In genomic region chr11:34964610-34965331, GRCh38 we compare ENCODE assay signal across 2 cellular contexts.
A peak's percentile ranks its signal among the peaks of the same experiment; 100 is the strongest.
TF ChIP-seq lines count a peak whose summit lies in the region.

No MANE protein-coding gene starts in this region.

TF ChIP-seq in IMR-90, 13 proteins besides CTCF, POLR2A, EP300 and RAD21:
- TF ChIP-seq RCOR1 (IDR thresholded peaks at IDR 0.05; ENCODE audit: insufficient replicate concordance, low read length) (no peak), MXI1 (IDR thresholded peaks at IDR 0.05; ENCODE audit: borderline replicate concordance, low read depth, low read length) (no peak), CHD1 (IDR thresholded peaks at IDR 0.05; ENCODE audit: low read depth, low read length) (no peak), NFE2L2 (IDR thresholded peaks at IDR 0.05; ENCODE audit: low read depth, low read length) (no peak), USF2 (IDR thresholded peaks at IDR 0.05; ENCODE audit: low read depth, low read length) (no peak), BHLHE40 (IDR thresholded peaks at IDR 0.05; ENCODE audit: low read depth, low read length) (no peak)
TF ChIP-seq in IMR-90: peak in this region for 0.

TF ChIP-seq in HepG2, 621 proteins besides CTCF, POLR2A, EP300 and RAD21 (continues in another document):
- TF ChIP-seq ZNF768 (CRISPR knock-in tag; IDR thresholded peaks at IDR 0.05) (no peak), ZNF550 (CRISPR knock-in tag; IDR thresholded peaks at IDR 0.05; ENCODE audit: borderline replicate concordance) (no peak), ZNF331 (CRISPR knock-in tag; IDR thresholded peaks at IDR 0.05) (0 out of 2 replicates have a peak, but pooled peaks have one; percentile 10), ZNF737 (CRISPR knock-in tag; IDR thresholded peaks at IDR 0.05; ENCODE audit: borderline replicate concordance) (no peak), ZNF652 (CRISPR knock-in tag; IDR thresholded peaks at IDR 0.05; ENCODE audit: borderline replicate concordance, low read depth) (no peak), DPF2 (CRISPR knock-in tag; IDR thresholded peaks at IDR 0.05; ENCODE audit: borderline replicate concordance, low read depth) (no peak), ZNF230 (CRISPR knock-in tag; IDR thresholded peaks at IDR 0.05) (no peak), MEF2D (CRISPR knock-in tag; IDR thresholded peaks at IDR 0.05) (no peak), REXO4 (CRISPR knock-in tag; IDR thresholded peaks at IDR 0.05; ENCODE audit: borderline replicate concordance) (no peak), CHD4 (IDR thresholded peaks at IDR 0.05; ENCODE audit: borderline replicate concordance, low read length) (no peak), NR2F6 (IDR thresholded peaks at IDR 0.05) (no peak), NR2F6 (CRISPR knock-in tag; IDR thresholded peaks at IDR 0.05) (peak; percentile 35; the same call in 1 of the 2 replicates), ZNF598 (CRISPR knock-in tag; IDR thresholded peaks at IDR 0.05; ENCODE audit: borderline replicate concordance) (no peak), ETV5 (CRISPR knock-in tag; IDR thresholded peaks at IDR 0.05; ENCODE audit: borderline replicate concordance) (no peak), LCORL (IDR thresholded peaks at IDR 0.05) (no peak), LCORL (CRISPR knock-in tag; IDR thresholded peaks at IDR 0.05) (no peak), CBX5 (CRISPR knock-in tag; IDR thresholded peaks at IDR 0.05; ENCODE audit: borderline replicate concordance) (no peak), ZNF432 (CRISPR knock-in tag; IDR thresholded peaks at IDR 0.05; ENCODE audit: borderline replicate concordance) (no peak), GRHL1 (CRISPR knock-in tag; conservative IDR thresholded peaks at IDR 0.05) (no peak), TBX2 (CRISPR knock-in tag; IDR thresholded peaks at IDR 0.05; ENCODE audit: borderline replicate concordance) (no peak), POLR2G (IDR thresholded peaks at IDR 0.05; ENCODE audit: low read depth, low read length) (no peak), EHMT2 (IDR thresholded peaks at IDR 0.05; ENCODE audit: borderline replicate concordance, low read depth, low read length) (no peak), HDAC1 (CRISPR knock-in tag; IDR thresholded peaks at IDR 0.05) (no peak), HOXA5 (CRISPR knock-in tag; IDR thresholded peaks at IDR 0.05) (no peak), JUND (CRISPR knock-in tag; IDR thresholded peaks at IDR 0.05) (no peak), HMG20A (CRISPR knock-in tag; IDR thresholded peaks at IDR 0.05; ENCODE audit: borderline replicate concordance) (peak; percentile 64; the same call in 1 of the 2 replicates), SNAPC2 (CRISPR knock-in tag; IDR thresholded peaks at IDR 0.05) (no peak), ZFP82 (CRISPR knock-in tag; IDR thresholded peaks at IDR 0.05; ENCODE audit: borderline replicate concordance) (no peak), ZNF343 (CRISPR knock-in tag; IDR thresholded peaks at IDR 0.05) (no peak), SUZ12 (IDR thresholded peaks at IDR 0.05; ENCODE audit: low read depth, low read length) (no peak), ZNF740 (CRISPR knock-in tag; IDR thresholded peaks at IDR 0.05) (no peak)
- TF ChIP-seq, protein P1, sequence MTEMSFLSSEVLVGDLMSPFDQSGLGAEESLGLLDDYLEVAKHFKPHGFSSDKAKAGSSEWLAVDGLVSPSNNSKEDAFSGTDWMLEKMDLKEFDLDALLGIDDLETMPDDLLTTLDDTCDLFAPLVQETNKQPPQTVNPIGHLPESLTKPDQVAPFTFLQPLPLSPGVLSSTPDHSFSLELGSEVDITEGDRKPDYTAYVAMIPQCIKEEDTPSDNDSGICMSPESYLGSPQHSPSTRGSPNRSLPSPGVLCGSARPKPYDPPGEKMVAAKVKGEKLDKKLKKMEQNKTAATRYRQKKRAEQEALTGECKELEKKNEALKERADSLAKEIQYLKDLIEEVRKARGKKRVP (CRISPR knock-in tag; IDR thresholded peaks at IDR 0.05) = no peak
- TF ChIP-seq, protein P2, sequence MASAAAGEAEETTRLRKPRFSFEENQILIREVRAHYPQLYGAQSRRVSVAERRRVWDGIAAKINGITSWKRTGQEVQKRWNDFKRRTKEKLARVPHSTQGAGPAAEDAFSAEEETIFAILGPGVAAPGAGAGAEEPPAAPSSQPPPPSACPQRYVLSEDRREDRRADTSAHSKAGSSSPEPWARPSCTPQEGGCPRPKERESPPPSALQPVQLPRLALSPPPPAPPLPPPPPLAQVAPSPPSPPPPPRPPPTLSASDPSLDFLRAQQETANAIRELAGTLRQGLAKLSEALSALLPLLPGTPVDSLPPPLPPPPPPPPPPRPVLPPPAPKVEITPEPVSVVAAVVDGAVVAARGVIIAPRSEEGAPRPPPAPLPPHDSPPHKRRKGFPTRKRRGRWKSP (CRISPR knock-in tag; IDR thresholded peaks at IDR 0.05) = no peak
- TF ChIP-seq, protein P3, sequence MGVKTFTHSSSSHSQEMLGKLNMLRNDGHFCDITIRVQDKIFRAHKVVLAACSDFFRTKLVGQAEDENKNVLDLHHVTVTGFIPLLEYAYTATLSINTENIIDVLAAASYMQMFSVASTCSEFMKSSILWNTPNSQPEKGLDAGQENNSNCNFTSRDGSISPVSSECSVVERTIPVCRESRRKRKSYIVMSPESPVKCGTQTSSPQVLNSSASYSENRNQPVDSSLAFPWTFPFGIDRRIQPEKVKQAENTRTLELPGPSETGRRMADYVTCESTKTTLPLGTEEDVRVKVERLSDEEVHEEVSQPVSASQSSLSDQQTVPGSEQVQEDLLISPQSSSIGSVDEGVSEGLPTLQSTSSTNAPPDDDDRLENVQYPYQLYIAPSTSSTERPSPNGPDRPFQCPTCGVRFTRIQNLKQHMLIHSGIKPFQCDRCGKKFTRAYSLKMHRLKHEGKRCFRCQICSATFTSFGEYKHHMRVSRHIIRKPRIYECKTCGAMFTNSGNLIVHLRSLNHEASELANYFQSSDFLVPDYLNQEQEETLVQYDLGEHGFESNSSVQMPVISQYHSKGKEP (CRISPR knock-in tag; IDR thresholded peaks at IDR 0.05) = no peak
- TF ChIP-seq, protein P4, sequence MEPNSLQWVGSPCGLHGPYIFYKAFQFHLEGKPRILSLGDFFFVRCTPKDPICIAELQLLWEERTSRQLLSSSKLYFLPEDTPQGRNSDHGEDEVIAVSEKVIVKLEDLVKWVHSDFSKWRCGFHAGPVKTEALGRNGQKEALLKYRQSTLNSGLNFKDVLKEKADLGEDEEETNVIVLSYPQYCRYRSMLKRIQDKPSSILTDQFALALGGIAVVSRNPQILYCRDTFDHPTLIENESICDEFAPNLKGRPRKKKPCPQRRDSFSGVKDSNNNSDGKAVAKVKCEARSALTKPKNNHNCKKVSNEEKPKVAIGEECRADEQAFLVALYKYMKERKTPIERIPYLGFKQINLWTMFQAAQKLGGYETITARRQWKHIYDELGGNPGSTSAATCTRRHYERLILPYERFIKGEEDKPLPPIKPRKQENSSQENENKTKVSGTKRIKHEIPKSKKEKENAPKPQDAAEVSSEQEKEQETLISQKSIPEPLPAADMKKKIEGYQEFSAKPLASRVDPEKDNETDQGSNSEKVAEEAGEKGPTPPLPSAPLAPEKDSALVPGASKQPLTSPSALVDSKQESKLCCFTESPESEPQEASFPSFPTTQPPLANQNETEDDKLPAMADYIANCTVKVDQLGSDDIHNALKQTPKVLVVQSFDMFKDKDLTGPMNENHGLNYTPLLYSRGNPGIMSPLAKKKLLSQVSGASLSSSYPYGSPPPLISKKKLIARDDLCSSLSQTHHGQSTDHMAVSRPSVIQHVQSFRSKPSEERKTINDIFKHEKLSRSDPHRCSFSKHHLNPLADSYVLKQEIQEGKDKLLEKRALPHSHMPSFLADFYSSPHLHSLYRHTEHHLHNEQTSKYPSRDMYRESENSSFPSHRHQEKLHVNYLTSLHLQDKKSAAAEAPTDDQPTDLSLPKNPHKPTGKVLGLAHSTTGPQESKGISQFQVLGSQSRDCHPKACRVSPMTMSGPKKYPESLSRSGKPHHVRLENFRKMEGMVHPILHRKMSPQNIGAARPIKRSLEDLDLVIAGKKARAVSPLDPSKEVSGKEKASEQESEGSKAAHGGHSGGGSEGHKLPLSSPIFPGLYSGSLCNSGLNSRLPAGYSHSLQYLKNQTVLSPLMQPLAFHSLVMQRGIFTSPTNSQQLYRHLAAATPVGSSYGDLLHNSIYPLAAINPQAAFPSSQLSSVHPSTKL (CRISPR knock-in tag; IDR thresholded peaks at IDR 0.05) = peak; percentile 67
- TF ChIP-seq, protein P5, sequence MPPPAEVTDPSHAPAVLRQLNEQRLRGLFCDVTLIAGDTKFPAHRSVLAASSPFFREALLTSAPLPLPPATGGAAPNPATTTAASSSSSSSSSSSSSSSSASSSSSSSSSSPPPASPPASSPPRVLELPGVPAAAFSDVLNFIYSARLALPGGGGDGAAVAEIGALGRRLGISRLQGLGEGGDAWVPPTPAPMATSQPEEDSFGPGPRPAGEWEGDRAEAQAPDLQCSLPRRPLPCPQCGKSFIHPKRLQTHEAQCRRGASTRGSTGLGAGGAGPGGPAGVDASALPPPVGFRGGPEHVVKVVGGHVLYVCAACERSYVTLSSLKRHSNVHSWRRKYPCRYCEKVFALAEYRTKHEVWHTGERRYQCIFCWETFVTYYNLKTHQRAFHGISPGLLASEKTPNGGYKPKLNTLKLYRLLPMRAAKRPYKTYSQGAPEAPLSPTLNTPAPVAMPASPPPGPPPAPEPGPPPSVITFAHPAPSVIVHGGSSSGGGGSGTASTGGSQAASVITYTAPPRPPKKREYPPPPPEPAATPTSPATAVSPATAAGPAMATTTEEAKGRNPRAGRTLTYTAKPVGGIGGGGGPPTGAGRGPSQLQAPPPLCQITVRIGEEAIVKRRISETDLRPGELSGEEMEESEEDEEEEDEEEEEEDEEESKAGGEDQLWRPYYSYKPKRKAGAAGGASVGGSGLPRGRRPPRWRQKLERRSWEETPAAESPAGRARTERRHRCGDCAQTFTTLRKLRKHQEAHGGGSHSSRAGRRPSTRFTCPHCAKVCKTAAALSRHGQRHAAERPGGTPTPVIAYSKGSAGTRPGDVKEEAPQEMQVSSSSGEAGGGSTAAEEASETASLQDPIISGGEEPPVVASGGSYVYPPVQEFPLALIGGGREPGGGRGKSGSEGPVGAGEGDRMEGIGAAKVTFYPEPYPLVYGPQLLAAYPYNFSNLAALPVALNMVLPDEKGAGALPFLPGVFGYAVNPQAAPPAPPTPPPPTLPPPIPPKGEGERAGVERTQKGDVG (CRISPR knock-in tag; IDR thresholded peaks at IDR 0.05; ENCODE audit: borderline replicate concordance) = no peak
- TF ChIP-seq, protein P6, sequence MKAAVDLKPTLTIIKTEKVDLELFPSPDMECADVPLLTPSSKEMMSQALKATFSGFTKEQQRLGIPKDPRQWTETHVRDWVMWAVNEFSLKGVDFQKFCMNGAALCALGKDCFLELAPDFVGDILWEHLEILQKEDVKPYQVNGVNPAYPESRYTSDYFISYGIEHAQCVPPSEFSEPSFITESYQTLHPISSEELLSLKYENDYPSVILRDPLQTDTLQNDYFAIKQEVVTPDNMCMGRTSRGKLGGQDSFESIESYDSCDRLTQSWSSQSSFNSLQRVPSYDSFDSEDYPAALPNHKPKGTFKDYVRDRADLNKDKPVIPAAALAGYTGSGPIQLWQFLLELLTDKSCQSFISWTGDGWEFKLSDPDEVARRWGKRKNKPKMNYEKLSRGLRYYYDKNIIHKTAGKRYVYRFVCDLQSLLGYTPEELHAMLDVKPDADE (CRISPR knock-in tag; IDR thresholded peaks at IDR 0.05) = no peak
- TF ChIP-seq, protein P7, sequence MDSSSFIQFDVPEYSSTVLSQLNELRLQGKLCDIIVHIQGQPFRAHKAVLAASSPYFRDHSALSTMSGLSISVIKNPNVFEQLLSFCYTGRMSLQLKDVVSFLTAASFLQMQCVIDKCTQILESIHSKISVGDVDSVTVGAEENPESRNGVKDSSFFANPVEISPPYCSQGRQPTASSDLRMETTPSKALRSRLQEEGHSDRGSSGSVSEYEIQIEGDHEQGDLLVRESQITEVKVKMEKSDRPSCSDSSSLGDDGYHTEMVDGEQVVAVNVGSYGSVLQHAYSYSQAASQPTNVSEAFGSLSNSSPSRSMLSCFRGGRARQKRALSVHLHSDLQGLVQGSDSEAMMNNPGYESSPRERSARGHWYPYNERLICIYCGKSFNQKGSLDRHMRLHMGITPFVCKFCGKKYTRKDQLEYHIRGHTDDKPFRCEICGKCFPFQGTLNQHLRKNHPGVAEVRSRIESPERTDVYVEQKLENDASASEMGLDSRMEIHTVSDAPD (CRISPR knock-in tag; IDR thresholded peaks at IDR 0.05) = no peak
- TF ChIP-seq, protein P8, sequence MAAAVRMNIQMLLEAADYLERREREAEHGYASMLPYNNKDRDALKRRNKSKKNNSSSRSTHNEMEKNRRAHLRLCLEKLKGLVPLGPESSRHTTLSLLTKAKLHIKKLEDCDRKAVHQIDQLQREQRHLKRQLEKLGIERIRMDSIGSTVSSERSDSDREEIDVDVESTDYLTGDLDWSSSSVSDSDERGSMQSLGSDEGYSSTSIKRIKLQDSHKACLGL (CRISPR knock-in tag; IDR thresholded peaks at IDR 0.05) = no peak
- TF ChIP-seq, protein P9, sequence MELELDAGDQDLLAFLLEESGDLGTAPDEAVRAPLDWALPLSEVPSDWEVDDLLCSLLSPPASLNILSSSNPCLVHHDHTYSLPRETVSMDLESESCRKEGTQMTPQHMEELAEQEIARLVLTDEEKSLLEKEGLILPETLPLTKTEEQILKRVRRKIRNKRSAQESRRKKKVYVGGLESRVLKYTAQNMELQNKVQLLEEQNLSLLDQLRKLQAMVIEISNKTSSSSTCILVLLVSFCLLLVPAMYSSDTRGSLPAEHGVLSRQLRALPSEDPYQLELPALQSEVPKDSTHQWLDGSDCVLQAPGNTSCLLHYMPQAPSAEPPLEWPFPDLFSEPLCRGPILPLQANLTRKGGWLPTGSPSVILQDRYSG (CRISPR knock-in tag; IDR thresholded peaks at IDR 0.05) = no peak
- TF ChIP-seq, protein P10, sequence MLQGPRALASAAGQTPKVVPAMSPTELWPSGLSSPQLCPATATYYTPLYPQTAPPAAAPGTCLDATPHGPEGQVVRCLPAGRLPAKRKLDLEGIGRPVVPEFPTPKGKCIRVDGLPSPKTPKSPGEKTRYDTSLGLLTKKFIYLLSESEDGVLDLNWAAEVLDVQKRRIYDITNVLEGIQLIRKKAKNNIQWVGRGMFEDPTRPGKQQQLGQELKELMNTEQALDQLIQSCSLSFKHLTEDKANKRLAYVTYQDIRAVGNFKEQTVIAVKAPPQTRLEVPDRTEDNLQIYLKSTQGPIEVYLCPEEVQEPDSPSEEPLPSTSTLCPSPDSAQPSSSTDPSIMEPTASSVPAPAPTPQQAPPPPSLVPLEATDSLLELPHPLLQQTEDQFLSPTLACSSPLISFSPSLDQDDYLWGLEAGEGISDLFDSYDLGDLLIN (CRISPR knock-in tag; IDR thresholded peaks at IDR 0.05; ENCODE audit: borderline replicate concordance) = no peak
- TF ChIP-seq, protein P11, sequence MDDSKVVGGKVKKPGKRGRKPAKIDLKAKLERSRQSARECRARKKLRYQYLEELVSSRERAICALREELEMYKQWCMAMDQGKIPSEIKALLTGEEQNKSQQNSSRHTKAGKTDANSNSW (CRISPR knock-in tag; IDR thresholded peaks at IDR 0.05; ENCODE audit: borderline replicate concordance) = no peak
